1 cellular context compared by ENCODE assay signal in genomic region chr22:41909290-41910049, GRCh38.
TF ChIP-seq lines count a peak whose summit lies in the region.

No MANE protein-coding gene starts in this region.

TF ChIP-seq in H1, 55 proteins besides CTCF, POLR2A, EP300 and RAD21:
- TF ChIP-seq CHD2 (IDR thresholded peaks at IDR 0.05; ENCODE audit: low read length) (no peak), TEAD4 (IDR thresholded peaks at IDR 0.05; ENCODE audit: low read depth, low read length) (no peak), MAX (IDR thresholded peaks at IDR 0.05) (peak; percentile 71; the same call in 1 of the 2 replicates), NANOG (IDR thresholded peaks at IDR 0.05; ENCODE audit: insufficient read depth, low read depth, low read length, poor library complexity, severe bottlenecking) (no peak), E2F6 (IDR thresholded peaks at IDR 0.05) (peak; percentile 86)
